13 cellular contexts compared by ENCODE assay signal in genomic region chr22:17268501-17269223, GRCh38. TPM values are rescaled to one million over a fixed set of nuclear protein-coding genes. Genes with fewer than 3 reads are reported as not detected.
A peak's percentile ranks its signal among the peaks of the same experiment; 100 is the strongest.
DNase-seq lines count a peak whose midpoint lies in the region; ATAC-seq, FAIRE-seq and TF ChIP-seq lines count a peak whose summit lies in the region.
"Had no signal": no experiment of that assay in that cellular context is flagged by ENCODE, and none has a peak within 500 bp of the region (broad histone marks: within the 10 kb centered on the region; RNA-seq: fewer than 3 reads in every experiment).

No MANE protein-coding gene starts in this region.

- H3K79me2 ChIP-seq in KMS-11 (ENCODE audit: insufficient read depth, low read depth) = no peaks in the 10 kb centered on the region

- H3K4me3 ChIP-seq in KMS-11 (IDR thresholded peaks at IDR 0.05; ENCODE audit: insufficient read depth, low read depth, low read length) (no peak overlapping the region), endodermal cell (ENCODE audit: low read length) (peak overlapping the region; percentile 70), psoas muscle (no peak overlapping the region)

- peaks cover 2% of the 10 kb centered on the region for H3K27me3 Mint-ChIP-seq in activated CD4-positive, alpha-beta T cell treated with anti-CD3 and anti-CD28 coated beads, Interleukin-2, amount 10 ng/mL, durations not matched to agents 24 days and 14 days
- H3K27me3 Mint-ChIP-seq in activated CD4-positive, alpha-beta T cell treated with anti-CD3 and anti-CD28 coated beads, Interleukin-2, amount 10 ng/mL, durations not matched to agents 7 days and 5 days = no peaks in the 10 kb centered on the region
- no peaks in the 10 kb centered on the region for H3K27me3 Mint-ChIP-seq in endodermal cell (ENCODE audit: insufficient read depth)
- H3K27me3 Mint-ChIP-seq in mesothelial cell of epicardium (ENCODE audit: low read depth) = no peaks in the 10 kb centered on the region

- no peaks in the 10 kb centered on the region for H3K36me3 Mint-ChIP-seq in activated CD4-positive, alpha-beta T cell treated with anti-CD3 and anti-CD28 coated beads, Interleukin-2, amount 10 ng/mL, durations not matched to agents 24 days and 14 days (ENCODE audit: low read depth)
- no peaks in the 10 kb centered on the region for H3K36me3 Mint-ChIP-seq in activated CD4-positive, alpha-beta T cell treated with anti-CD3 and anti-CD28 coated beads, Interleukin-2, amount 10 ng/mL, durations not matched to agents 7 days and 5 days (ENCODE audit: low read depth)
- no peaks in the 10 kb centered on the region for H3K36me3 Mint-ChIP-seq in endodermal cell (ENCODE audit: low read depth)
- H3K36me3 Mint-ChIP-seq in mesothelial cell of epicardium = no peaks in the 10 kb centered on the region

- H3K36me3 ChIP-seq in KMS-11 (ENCODE audit: insufficient read depth) = no peaks in the 10 kb centered on the region
- H3K36me3 ChIP-seq in endodermal cell (ENCODE audit: control insufficient read depth, insufficient read depth, low read length) = no peaks in the 10 kb centered on the region
- H3K36me3 ChIP-seq in psoas muscle (ENCODE audit: insufficient read depth in 1 of 2, low read depth in 1 of 2) = no peaks in the 10 kb centered on the region

- H3K4me1 ChIP-seq in KMS-11 (ENCODE audit: low read depth, poor library complexity, severe bottlenecking) (peaks cover 24% of the 10 kb centered on the region), endodermal cell (ENCODE audit: control insufficient read depth, insufficient read depth, low read length) (peaks cover 37% of the 10 kb centered on the region), psoas muscle (peaks cover 26% of the 10 kb centered on the region)

- peak; percentile 45 for TF ChIP-seq CTCF in KMS-11 (conservative IDR thresholded peaks at IDR 0.05; ENCODE audit: low read depth, low read length)
- TF ChIP-seq CTCF in endodermal cell (conservative IDR thresholded peaks at IDR 0.05) = peak; percentile 82
- peak; percentile 16 for TF ChIP-seq CTCF in psoas muscle (IDR thresholded peaks at IDR 0.05)
- TF ChIP-seq CTCF in mesothelial cell of epicardium (IDR thresholded peaks at IDR 0.05; ENCODE audit: unreplicated experiment) = no peak

- no peak for FAIRE-seq in GM12891 (lab: Jason Lieb, UNC)
- FAIRE-seq: small intestine had no signal

- peak; percentile 67 for DNase-seq in activated CD4-positive, alpha-beta T cell treated with anti-CD3 and anti-CD28 coated beads, Interleukin-2, amount 10 ng/mL, durations not matched to agents 24 days and 14 days
- no peak for DNase-seq in activated CD4-positive, alpha-beta T cell treated with anti-CD3 and anti-CD28 coated beads, Interleukin-2, amount 10 ng/mL, durations not matched to agents 7 days and 5 days
- DNase-seq in endodermal cell = peak; percentile 76
- DNase-seq in psoas muscle = no peak
- no peak for DNase-seq in GM12891 (ENCODE audit: insufficient read length, low spot score)
- no peak for DNase-seq in mesothelial cell of epicardium (ENCODE audit: low spot score in 2 of 2, unreplicated experiment in 2 of 2)
- DNase-seq: activated CD4-positive, alpha-beta T cell treated with anti-CD3 and anti-CD28 coated beads, Interleukin-2, amount 50 U/mL, for 1 hour; activated naive CD4-positive, alpha-beta T cell treated with anti-CD3 and anti-CD28 coated beads, Interleukin-2, amount 50 U/mL, for 16 hours; effector CD8-positive, alpha-beta T cell; mesenchymal stem cell; small intestine had no signal

- no peak overlapping the region for H2AFZ ChIP-seq in KMS-11 (ENCODE audit: low read depth)

- WGBS in endodermal cell (ENCODE audit: insufficient coverage in 1 of 2, insufficient read length in 1 of 2), 2 experiments = 33 to 51% methylated on average over 1 to 5 of the region's 5 CpGs
- WGBS in psoas muscle, 3 donors = 48 to 60% (median 49%) methylated on average over 5 of the region's 5 CpGs

- no peak overlapping the region for H3K4me3 Mint-ChIP-seq in activated CD4-positive, alpha-beta T cell treated with anti-CD3 and anti-CD28 coated beads, Interleukin-2, amount 10 ng/mL, durations not matched to agents 24 days and 14 days
- no peak overlapping the region for H3K4me3 Mint-ChIP-seq in activated CD4-positive, alpha-beta T cell treated with anti-CD3 and anti-CD28 coated beads, Interleukin-2, amount 10 ng/mL, durations not matched to agents 7 days and 5 days
- H3K4me3 Mint-ChIP-seq in endodermal cell = peak overlapping the region; percentile 76
- H3K4me3 Mint-ChIP-seq in mesothelial cell of epicardium = no peak overlapping the region

- H3K27ac Mint-ChIP-seq in activated CD4-positive, alpha-beta T cell treated with anti-CD3 and anti-CD28 coated beads, Interleukin-2, amount 10 ng/mL, durations not matched to agents 24 days and 14 days = peak overlapping the region; percentile 11
- no peak overlapping the region for H3K27ac Mint-ChIP-seq in activated CD4-positive, alpha-beta T cell treated with anti-CD3 and anti-CD28 coated beads, Interleukin-2, amount 10 ng/mL, durations not matched to agents 7 days and 5 days
- H3K27ac Mint-ChIP-seq in endodermal cell (peak overlapping the region; percentile 95), mesothelial cell of epicardium (no peak overlapping the region)

- no peaks in the 10 kb centered on the region for H4K20me1 ChIP-seq in KMS-11 (ENCODE audit: insufficient read depth)

- intact Hi-C loops in activated CD4-positive, alpha-beta T cell treated with anti-CD3 and anti-CD28 coated beads, Interleukin-2, amount 10 ng/mL, durations not matched to agents 24 days and 14 days (cut with micrococcal nuclease) = no loop called here
- intact Hi-C loops in psoas muscle (cut with DNase I) = loop anchor here (5.0 to 10.0 kb wide), 3 partner anchors 44 to 226 kb away; no protein-coding TSS in a partner anchor

- H3K9ac ChIP-seq in KMS-11 (no peak overlapping the region), endodermal cell (ENCODE audit: extremely low read depth, low read length, poor library complexity, severe bottlenecking) (peak overlapping the region; percentile 60)

- H3K27me3 ChIP-seq in KMS-11 (ENCODE audit: insufficient read depth, low read depth) = no peaks in the 10 kb centered on the region
- H3K27me3 ChIP-seq in endodermal cell (ENCODE audit: control insufficient read depth, insufficient read depth, low read length, poor library complexity, severe bottlenecking) = no peaks in the 10 kb centered on the region
- no peaks in the 10 kb centered on the region for H3K27me3 ChIP-seq in psoas muscle (ENCODE audit: insufficient read depth in 3 of 3, low read length in 2 of 3)

- POLR2A ChIA-PET in activated CD4-positive, alpha-beta T cell treated with anti-CD3 and anti-CD28 coated beads, Interleukin-2, amount 10 ng/mL, durations not matched to agents 7 days and 5 days (lab: Charles Lee) = no interaction called here

- no peaks in the 10 kb centered on the region for H3K9me3 Mint-ChIP-seq in activated CD4-positive, alpha-beta T cell treated with anti-CD3 and anti-CD28 coated beads, Interleukin-2, amount 10 ng/mL, durations not matched to agents 24 days and 14 days
- H3K9me3 Mint-ChIP-seq in activated CD4-positive, alpha-beta T cell treated with anti-CD3 and anti-CD28 coated beads, Interleukin-2, amount 10 ng/mL, durations not matched to agents 7 days and 5 days = no peaks in the 10 kb centered on the region
- no peaks in the 10 kb centered on the region for H3K9me3 Mint-ChIP-seq in endodermal cell
- H3K9me3 Mint-ChIP-seq in mesothelial cell of epicardium = no peaks in the 10 kb centered on the region

- no peak overlapping the region for H3K4me2 ChIP-seq in KMS-11

- peaks cover 55% of the 10 kb centered on the region for H3K4me1 Mint-ChIP-seq in activated CD4-positive, alpha-beta T cell treated with anti-CD3 and anti-CD28 coated beads, Interleukin-2, amount 10 ng/mL, durations not matched to agents 24 days and 14 days
- peaks cover 41% of the 10 kb centered on the region for H3K4me1 Mint-ChIP-seq in activated CD4-positive, alpha-beta T cell treated with anti-CD3 and anti-CD28 coated beads, Interleukin-2, amount 10 ng/mL, durations not matched to agents 7 days and 5 days
- peaks cover 78% of the 10 kb centered on the region for H3K4me1 Mint-ChIP-seq in endodermal cell
- H3K4me1 Mint-ChIP-seq in mesothelial cell of epicardium = peaks cover 32% of the 10 kb centered on the region

- ATAC-seq in psoas muscle (no peak), GM18502 (IDR thresholded peaks at IDR 0.05; ENCODE audit: poor library complexity, unreplicated experiment) (no peak)

- no peak overlapping the region for H3K27ac ChIP-seq in KMS-11
- H3K27ac ChIP-seq in endodermal cell (ENCODE audit: low read depth, low read length) = peak overlapping the region; percentile 58
- H3K27ac ChIP-seq in psoas muscle = no peak overlapping the region

- CTCF ChIA-PET in activated CD4-positive, alpha-beta T cell treated with anti-CD3 and anti-CD28 coated beads, Interleukin-2, amount 10 ng/mL, durations not matched to agents 7 days and 5 days (lab: Charles Lee) = interaction anchor here (0.7 to 4.9 kb wide), 9 partner anchors 10 to 150 kb away, joined by 3 to 26 read pairs (median 3); no protein-coding TSS in a partner anchor

- TF ChIP-seq POLR2A in GM12891 (IDR thresholded peaks at IDR 0.05; ENCODE audit: low read depth, low read length) = no peak

- H3K9me3 ChIP-seq in endodermal cell (ENCODE audit: control insufficient read depth, low read length) = no peaks in the 10 kb centered on the region
- no peaks in the 10 kb centered on the region for H3K9me3 ChIP-seq in psoas muscle

TF ChIP-seq in GM12891, 5 proteins besides CTCF, POLR2A, EP300 and RAD21:
- TF ChIP-seq SPI1 (IDR thresholded peaks at IDR 0.05; ENCODE audit: low read depth, low read length) (no peak), POLR2AphosphoS5 (IDR thresholded peaks at IDR 0.05; ENCODE audit: low read depth, low read length) (no peak), TAF1 (IDR thresholded peaks at IDR 0.05; ENCODE audit: low read depth, low read length) (no peak)

RNA-seq across cellular contexts. Expression of gene ADA2, which starts 49.4 kb away (rescaled TPM):
- 2.8 and 3.4 TPM in 2 replicates for total RNA-seq in activated CD4-positive, alpha-beta T cell treated with anti-CD3 and anti-CD28 coated beads, Interleukin-2, amount 10 ng/mL, durations not matched to agents 24 days and 14 days
- total RNA-seq in activated CD4-positive, alpha-beta T cell treated with anti-CD3 and anti-CD28 coated beads, Interleukin-2, amount 10 ng/mL, durations not matched to agents 7 days and 5 days = 100 to 1,000 TPM; 118 to 137 TPM
- total RNA-seq in endodermal cell (10 to 100 TPM; 57.6 to 86.8 TPM), psoas muscle (1 to 10 TPM; 3.1 to 7.6 (median 6.1) TPM), mesothelial cell of epicardium (43.1 to 45.6 TPM (median 44.9 TPM) in 3 replicates)
- polyA plus RNA-seq in endodermal cell (2013, experiment 1 of 2) = 14.5 TPM
- 12.1 TPM for polyA plus RNA-seq in endodermal cell (2013, experiment 2 of 2)
- 1 to 10 TPM; 1.8 to 2.6 (median 2.1) TPM for polyA plus RNA-seq in psoas muscle
- 5.3 TPM for polyA plus RNA-seq in GM12891 (2012; ENCODE audit: low read depth, missing spikeins)

Comparison
In these comparisons a context has a peak if more than half of its experiments do, and no peak if none do; other contexts are left out.
1. DNase-seq: peak in activated CD4-positive, alpha-beta T cell treated with anti-CD3 and anti-CD28 coated beads, Interleukin-2, amount 10 ng/mL, durations not matched to agents 24 days and 14 days (single experiment) and endodermal cell (single experiment); none in activated CD4-positive, alpha-beta T cell treated with anti-CD3 and anti-CD28 coated beads, Interleukin-2, amount 10 ng/mL, durations not matched to agents 7 days and 5 days (single experiment), psoas muscle (0 of 2), GM12891 (single experiment) and mesothelial cell of epicardium (0 of 2).
2. H3K27ac Mint-ChIP-seq: peak in activated CD4-positive, alpha-beta T cell treated with anti-CD3 and anti-CD28 coated beads, Interleukin-2, amount 10 ng/mL, durations not matched to agents 24 days and 14 days (single experiment) and endodermal cell (single experiment); none in activated CD4-positive, alpha-beta T cell treated with anti-CD3 and anti-CD28 coated beads, Interleukin-2, amount 10 ng/mL, durations not matched to agents 7 days and 5 days (single experiment) and mesothelial cell of epicardium (single experiment).